Comparison of ENCODE assay signal across 21 cellular contexts in genomic region chr20:56774873-56775272, GRCh38.
"Had no signal": no experiment of that assay in that cellular context is flagged by ENCODE, and none has a peak within 500 bp of the region (broad histone marks: within the 10 kb centered on the region; RNA-seq: fewer than 3 reads in every experiment).

No MANE protein-coding gene starts in this region.

- H3K4me1 ChIP-seq: foreskin keratinocyte, gastroesophageal sphincter, left lung, lower lobe of right lung had no signal

- H3K9me3 ChIP-seq: esophagus muscularis mucosa, gastroesophageal sphincter, heart left ventricle, left lung, lower lobe of right lung, mucosa of descending colon had no signal

- H3K9me3 Mint-ChIP-seq: immature natural killer cell, mesothelial cell of epicardium had no signal

- H3K27ac Mint-ChIP-seq: immature natural killer cell, mesothelial cell of epicardium, naive B cell had no signal

- ATAC-seq: foreskin keratinocyte, gastroesophageal sphincter, heart left ventricle, left cardiac atrium, left lung, left ventricle myocardium superior, lower lobe of right lung, mucosa of descending colon had no signal

- H3K27me3 ChIP-seq: esophagus muscularis mucosa, foreskin keratinocyte, hepatocyte had no signal

- H3K36me3 ChIP-seq: esophagus muscularis mucosa, gastroesophageal sphincter, heart left ventricle, left lung, lower lobe of right lung had no signal

- DNase-seq: dermis blood vessel endothelial cell; dorsolateral prefrontal cortex; effector CD4-positive, alpha-beta T cell; effector memory CD4-positive, alpha-beta T cell; foreskin keratinocyte; heart left ventricle; hypothalamus; immature natural killer cell; islet precursor cell; left cardiac atrium; left lung; left ventricle myocardium superior; lower lobe of right lung; mesenchymal stem cell; mucosa of descending colon; naive B cell had no signal

- H3K4me1 Mint-ChIP-seq: immature natural killer cell had no signal

- H3K36me3 Mint-ChIP-seq: immature natural killer cell, mesothelial cell of epicardium, naive B cell had no signal

- H3K4me2 ChIP-seq: hepatocyte had no signal

- H3K4me3 Mint-ChIP-seq: immature natural killer cell, mesothelial cell of epicardium, naive B cell had no signal

- H3K27ac ChIP-seq: coronary artery, dorsolateral prefrontal cortex, esophagus muscularis mucosa, foreskin keratinocyte, gastroesophageal sphincter, heart left ventricle, hepatocyte, left lung, lower lobe of right lung had no signal

- H2AFZ ChIP-seq: hepatocyte had no signal

- H3K79me2 ChIP-seq: hepatocyte had no signal

- H3K4me3 ChIP-seq: coronary artery, dorsolateral prefrontal cortex, esophagus muscularis mucosa, gastroesophageal sphincter, heart left ventricle, hepatocyte, left lung, lower lobe of right lung, mucosa of descending colon had no signal
